Comparison of ENCODE assay signal across 8 cellular contexts in genomic region chr2:131105950-131106801, GRCh38. TPM values are rescaled to one million over a fixed set of nuclear protein-coding genes. Genes with fewer than 3 reads are reported as not detected.
DNase-seq lines count a peak whose midpoint lies in the region; ATAC-seq and TF ChIP-seq lines count a peak whose summit lies in the region.

No MANE protein-coding gene starts in this region.

- peaks cover 35% of the 10 kb centered on the region for H3K4me1 Mint-ChIP-seq in activated T-helper 1 cell treated with anti-CD3 and anti-CD28 coated beads, Interleukin-12 subunit alpha, Interleukin-12 subunit beta, Interleukin-2, Interleukin-4 antibody, amounts not matched to agents 30 ng/mL and 10 ng/mL and 1 ng/mL, durations not matched to agents 14 hours and 24 hours and 36 hours (ENCODE audit: low read depth)

- no peaks in the 10 kb centered on the region for H3K9me3 ChIP-seq in ovary

- H3K9me3 Mint-ChIP-seq in activated T-helper 1 cell treated with anti-CD3 and anti-CD28 coated beads, Interleukin-12 subunit alpha, Interleukin-12 subunit beta, Interleukin-2, Interleukin-4 antibody, amounts not matched to agents 30 ng/mL and 10 ng/mL and 1 ng/mL, durations not matched to agents 14 hours and 24 hours and 36 hours, result no peaks in the 10 kb centered on the region

- H3K27ac Mint-ChIP-seq in activated T-helper 1 cell treated with anti-CD3 and anti-CD28 coated beads, Interleukin-12 subunit alpha, Interleukin-12 subunit beta, Interleukin-2, Interleukin-4 antibody, amounts not matched to agents 30 ng/mL and 10 ng/mL and 1 ng/mL, durations not matched to agents 14 hours and 24 hours and 36 hours, result peak overlapping the region; percentile 100

- TF ChIP-seq EP300 in ovary (IDR thresholded peaks at IDR 0.05), result no peak

- intact Hi-C loops in activated T-helper 1 cell treated with anti-CD3 and anti-CD28 coated beads, Interleukin-12 subunit alpha, Interleukin-12 subunit beta, Interleukin-2, Interleukin-4 antibody, amounts not matched to agents 30 ng/mL and 10 ng/mL and 1 ng/mL, durations not matched to agents 14 hours and 24 hours and 36 hours (cut with micrococcal nuclease), result loop anchor here (1.0 to 10.0 kb wide), 8 partner anchors 48 to 763 kb away; partner anchors contain the start of genes IMP4 and MZT2A
- intact Hi-C loops in ovary (cut with DNase I), result loop anchor here in 1 of 4 donors (5.0 kb wide), 1 partner anchor 386 kb away; the partner anchor contains the start of gene MZT2A

- peak overlapping the region in 1 of 2 donors; percentile 79 for H3K27ac ChIP-seq in ovary

- TF ChIP-seq POLR2A in ovary (IDR thresholded peaks at IDR 0.05), result no peak

- TF ChIP-seq CTCF in ovary (IDR thresholded peaks at IDR 0.05), result no peak

- H3K27me3 Mint-ChIP-seq in activated T-helper 1 cell treated with anti-CD3 and anti-CD28 coated beads, Interleukin-12 subunit alpha, Interleukin-12 subunit beta, Interleukin-2, Interleukin-4 antibody, amounts not matched to agents 30 ng/mL and 10 ng/mL and 1 ng/mL, durations not matched to agents 14 hours and 24 hours and 36 hours (ENCODE audit: insufficient read depth), result no peaks in the 10 kb centered on the region

- DNase-seq in activated effector memory CD4-positive, alpha-beta T cell treated with anti-CD3 and anti-CD28 coated beads, Interleukin-2, amount 50 U/mL, for 16 hours, result peak; percentile 79
- DNase-seq in activated effector memory CD4-positive, alpha-beta T cell treated with Interleukin-2 at 50 U/mL for 16 hours, result no peak
- DNase-seq in NCI-H510A (lab: John Stamatoyannopoulos, UW) (peak; percentile 29), germinal center (ENCODE audit: low spot score) (peak; percentile 54), ovary (peak in 2 of 5 donors; percentile 9 to 30), NK-92 (lab: John Stamatoyannopoulos, UW; ENCODE audit: unreplicated experiment) (no peak)
- DNase-seq in activated T-helper 1 cell treated with anti-CD3 and anti-CD28 coated beads, Interleukin-12 subunit alpha, Interleukin-12 subunit beta, Interleukin-2, Interleukin-4 antibody, amounts not matched to agents 30 ng/mL and 10 ng/mL and 1 ng/mL, durations not matched to agents 14 hours and 24 hours and 36 hours (ENCODE audit: low spot score), result peak; percentile 12

- peak overlapping the region; percentile 97 for H3K4me3 Mint-ChIP-seq in activated T-helper 1 cell treated with anti-CD3 and anti-CD28 coated beads, Interleukin-12 subunit alpha, Interleukin-12 subunit beta, Interleukin-2, Interleukin-4 antibody, amounts not matched to agents 30 ng/mL and 10 ng/mL and 1 ng/mL, durations not matched to agents 14 hours and 24 hours and 36 hours

- WGBS in ovary, 3 donors, result 2 to 3% (median 3%) methylated on average over 19 of the region's 19 CpGs

- peaks cover 2% of the 10 kb centered on the region for H3K4me1 ChIP-seq in ovary (ENCODE audit: insufficient read depth)

- H3K36me3 ChIP-seq in ovary, result no peaks in the 10 kb centered on the region

- peaks cover 24% of the 10 kb centered on the region for H3K36me3 Mint-ChIP-seq in activated T-helper 1 cell treated with anti-CD3 and anti-CD28 coated beads, Interleukin-12 subunit alpha, Interleukin-12 subunit beta, Interleukin-2, Interleukin-4 antibody, amounts not matched to agents 30 ng/mL and 10 ng/mL and 1 ng/mL, durations not matched to agents 14 hours and 24 hours and 36 hours (ENCODE audit: low read depth)

- no peaks in the 10 kb centered on the region for H3K27me3 ChIP-seq in ovary

- peak; percentile 41 for ATAC-seq in HG02798 (IDR thresholded peaks at IDR 0.05; ENCODE audit: poor library complexity, unreplicated experiment)

- peak overlapping the region; percentile 88 for H3K4me3 ChIP-seq in ovary

RNA-seq across cellular contexts. Expression of gene PLEKHB2, which starts 1.0 kb away (rescaled TPM):
- total RNA-seq in activated T-helper 1 cell treated with anti-CD3 and anti-CD28 coated beads, Interleukin-12 subunit alpha, Interleukin-12 subunit beta, Interleukin-2, Interleukin-4 antibody, amounts not matched to agents 30 ng/mL and 10 ng/mL and 1 ng/mL, durations not matched to agents 14 hours and 24 hours and 36 hours, result 72.5 and 73.9 TPM in 2 replicates
- total RNA-seq in ovary, result 10 to 100 TPM; 13.1 to 46.2 (median 23.4) TPM
- polyA plus RNA-seq in ovary, result 10 to 100 TPM in 1 of 2 donors, 1 to 10 TPM in 1; 9.8 to 53.2 TPM

RNA-seq across cellular contexts. Expression of gene FAM168B, which starts 12.9 kb away (rescaled TPM):
- 79.0 and 79.1 TPM in 2 replicates for total RNA-seq in activated T-helper 1 cell treated with anti-CD3 and anti-CD28 coated beads, Interleukin-12 subunit alpha, Interleukin-12 subunit beta, Interleukin-2, Interleukin-4 antibody, amounts not matched to agents 30 ng/mL and 10 ng/mL and 1 ng/mL, durations not matched to agents 14 hours and 24 hours and 36 hours
- total RNA-seq in ovary, result 100 to 1,000 TPM in 4 of 7 donors, 10 to 100 TPM in 3; 66.3 to 117 (median 108) TPM
- polyA plus RNA-seq in ovary, result 10 to 100 TPM; 54.4 to 67.0 TPM

Comparison
In these comparisons a context has a peak if more than half of its experiments do, and no peak if none do; other contexts are left out.
1. DNase-seq: peak in activated effector memory CD4-positive, alpha-beta T cell treated with anti-CD3 and anti-CD28 coated beads, Interleukin-2, amount 50 U/mL, for 16 hours (single experiment), NCI-H510A (single experiment), activated T-helper 1 cell treated with anti-CD3 and anti-CD28 coated beads, Interleukin-12 subunit alpha, Interleukin-12 subunit beta, Interleukin-2, Interleukin-4 antibody, amounts not matched to agents 30 ng/mL and 10 ng/mL and 1 ng/mL, durations not matched to agents 14 hours and 24 hours and 36 hours (single experiment) and germinal center (single experiment); none in activated effector memory CD4-positive, alpha-beta T cell treated with Interleukin-2 at 50 U/mL for 16 hours (single experiment) and NK-92 (single experiment).